ENCODE assay signal across 8 cellular contexts in genomic region chr2:131154071-131154531, GRCh38. TPM values are rescaled to one million over a fixed set of nuclear protein-coding genes. Genes with fewer than 3 reads are reported as not detected.
DNase-seq lines count a peak whose midpoint lies in the region; TF ChIP-seq lines count a peak whose summit lies in the region.

No MANE protein-coding gene starts in this region.

- H3K4me1 ChIP-seq in HAP-1 (no peaks in the 10 kb centered on the region), SJSA1 (replicated peaks) (no peaks in the 10 kb centered on the region)

- H3K27ac ChIP-seq in SJSA1, result no peak overlapping the region

- TF ChIP-seq CTCF in GM12865 (IDR thresholded peaks at IDR 0.05; ENCODE audit: insufficient read depth, low read depth, low read length, missing control alignments), result peak; percentile 89

- DNase-seq in GM12865 (ENCODE audit: low read depth) (peak; percentile 80), HAP-1 (ENCODE audit: low spot score in 2 of 2) (peak; percentile 67 to 79), LoVo (ENCODE audit: low spot score) (peak; percentile 68), SJSA1 (ENCODE audit: low read depth in 1 of 2, low spot score in 2 of 2) (peak; percentile 57 to 63), glomerular visceral epithelial cell (ENCODE audit: extremely low spot score) (peak; percentile 72), pulmonary artery endothelial cell (ENCODE audit: low read depth, low spot score) (peak; percentile 13), ureter (ENCODE audit: low spot score) (no peak)
- peak; percentile 55 for DNase-seq in activated gamma-delta T cell treated with anti-CD3 and anti-CD28 coated beads, Interleukin-2, amount 50 U/mL, for 16 hours (ENCODE audit: low read depth)

- H3K36me3 ChIP-seq in HAP-1 (replicated peaks), result peaks cover 7% of the 10 kb centered on the region
- peaks cover 15% of the 10 kb centered on the region for H3K36me3 ChIP-seq in SJSA1

- H3K9me3 ChIP-seq in HAP-1 (no peaks in the 10 kb centered on the region), SJSA1 (replicated peaks) (no peaks in the 10 kb centered on the region)

- no peaks in the 10 kb centered on the region for H3K27me3 ChIP-seq in HAP-1 (ENCODE audit: low read depth)
- H3K27me3 ChIP-seq in SJSA1 (replicated peaks), result no peaks in the 10 kb centered on the region; the same call in 1 of the 2 replicates

- H3K4me3 ChIP-seq in GM12865 (ENCODE audit: low read depth, low read length), result no peak overlapping the region
- H3K4me3 ChIP-seq in HAP-1, result no peak overlapping the region
- no peak overlapping the region for H3K4me3 ChIP-seq in SJSA1

- in situ Hi-C loops in HAP-1 (cut with MboI; ENCODE audit: low sequenced_read_pairs), result loop anchor here (25.0 kb wide), 1 partner anchor 183 kb away; no protein-coding TSS in a partner anchor

RNA-seq across cellular contexts. Expression of gene PLEKHB2, which starts 49.0 kb away (rescaled TPM):
- 96.6 and 119 TPM in 2 replicates for total RNA-seq in SJSA1 (2014; rRNA removed; shearing (Covaris generic))
- total RNA-seq in pulmonary artery endothelial cell, result 90.9 and 164 TPM in 2 replicates
- 57.7 TPM for total RNA-seq in ureter

RNA-seq across cellular contexts. Expression of gene POTEE, which starts 55.2 kb away (rescaled TPM):
- 0.05 TPM in 1 of 2 replicates, not detected in the other for total RNA-seq in SJSA1 (2014; rRNA removed; shearing (Covaris generic))
- total RNA-seq in pulmonary artery endothelial cell, result 0.04 and 0.07 TPM in 2 replicates
- 0.29 TPM for total RNA-seq in ureter
